ENCODE assay signal across 1 cellular context in genomic region chr2:96665083-96665569, GRCh38.
A peak's percentile ranks its signal among the peaks of the same experiment; 100 is the strongest.
TF ChIP-seq lines count a peak whose summit lies in the region.

No MANE protein-coding gene starts in this region.

TF ChIP-seq in HCT116, 20 proteins besides CTCF, POLR2A, EP300 and RAD21 (continued from another document):
- no peak for TF ChIP-seq ATF3 (IDR thresholded peaks at IDR 0.05)
- peak; percentile 52; the same call in 1 of the 2 replicates for TF ChIP-seq JUND (IDR thresholded peaks at IDR 0.05)
